Comparison of ENCODE assay signal across 27 cellular contexts in the genomic region with DNA sequence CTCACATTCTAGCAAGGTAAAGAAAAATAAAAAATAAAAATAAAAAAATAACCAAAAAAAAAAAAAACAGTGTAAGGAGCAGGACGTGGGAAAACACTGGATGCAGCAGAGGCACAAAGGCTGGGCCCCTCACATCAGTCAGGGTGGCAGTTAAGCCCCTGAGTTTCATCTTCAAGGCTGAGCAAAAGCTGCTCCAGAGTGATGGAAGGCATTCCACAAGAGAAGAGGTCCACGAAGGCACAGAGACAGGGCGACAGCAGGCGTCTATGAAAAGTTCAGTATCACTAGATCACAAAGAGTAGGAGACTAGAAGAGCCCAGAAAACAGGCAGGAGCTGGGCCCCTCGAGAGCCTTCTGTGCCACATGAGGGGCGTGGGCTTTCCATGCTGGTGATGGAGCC.
"Had no signal": no experiment of that assay in that cellular context is flagged by ENCODE, and none has a peak within 500 bp of the region (broad histone marks: within the 10 kb centered on the region; RNA-seq: fewer than 3 reads in every experiment).

No MANE protein-coding gene starts in this region.

- DNase-seq: colonic mucosa; cortex of kidney; dermis blood vessel endothelial cell; dorsolateral prefrontal cortex; effector CD4-positive, alpha-beta T cell; effector CD8-positive, alpha-beta T cell; effector memory CD4-positive, alpha-beta T cell; effector memory CD8-positive, alpha-beta T cell; endodermal cell; erythroblast; esophagus squamous epithelium; foreskin fibroblast; foreskin keratinocyte; foreskin melanocyte; gastrocnemius medialis; glutamatergic neuron; head of caudate nucleus had no signal

- H3K4me3 Mint-ChIP-seq: dendritic cell treated with granulocyte-macrophage colony-stimulating factor and Interleukin-4, amounts not matched to agents 40 ng/mL and 50 ng/mL, for 4 days; effector memory CD8-positive, alpha-beta T cell; endodermal cell had no signal

- FAIRE-seq: colon, endometrium, endothelial cell of umbilical vein, frontal cortex had no signal

- H3K27ac Mint-ChIP-seq: dendritic cell treated with granulocyte-macrophage colony-stimulating factor and Interleukin-4, amounts not matched to agents 40 ng/mL and 50 ng/mL, for 4 days; effector memory CD8-positive, alpha-beta T cell; endodermal cell had no signal

- H3K27ac ChIP-seq: colonic mucosa, coronary artery, dorsolateral prefrontal cortex, epithelial cell of prostate, esophagus muscularis mucosa, esophagus squamous epithelium, foreskin keratinocyte, gastrocnemius medialis, gastroesophageal sphincter had no signal

- H3K9me3 ChIP-seq: colonic mucosa, esophagus muscularis mucosa, esophagus squamous epithelium, gastrocnemius medialis, gastroesophageal sphincter had no signal

- H3K4me1 ChIP-seq: esophagus squamous epithelium, foreskin keratinocyte, gastrocnemius medialis, gastroesophageal sphincter had no signal

- ATAC-seq: effector memory CD8-positive, alpha-beta T cell; esophagus mucosa; foreskin keratinocyte; gastrocnemius medialis; gastroesophageal sphincter had no signal

- H3K9me3 Mint-ChIP-seq: dendritic cell treated with granulocyte-macrophage colony-stimulating factor and Interleukin-4, amounts not matched to agents 40 ng/mL and 50 ng/mL, for 4 days; effector memory CD8-positive, alpha-beta T cell; endodermal cell had no signal

- H3K27me3 ChIP-seq: colonic mucosa, dorsolateral prefrontal cortex, esophagus muscularis mucosa, esophagus squamous epithelium, foreskin keratinocyte, gastrocnemius medialis, gastroesophageal sphincter had no signal

- H3K4me3 ChIP-seq: colonic mucosa, coronary artery, dorsolateral prefrontal cortex, esophagus muscularis mucosa, esophagus squamous epithelium, gastrocnemius medialis, gastroesophageal sphincter had no signal

- H3K36me3 ChIP-seq: colonic mucosa, gastrocnemius medialis had no signal

- H3K27me3 Mint-ChIP-seq: dendritic cell treated with granulocyte-macrophage colony-stimulating factor and Interleukin-4, amounts not matched to agents 40 ng/mL and 50 ng/mL, for 4 days; effector memory CD8-positive, alpha-beta T cell had no signal
